ENCODE assay signal across 27 cellular contexts in genomic region chr3:191342391-191342790, GRCh38. TPM values are rescaled to one million over a fixed set of nuclear protein-coding genes. Genes with fewer than 3 reads are reported as not detected.
DNase-seq lines count a peak whose midpoint lies in the region; ATAC-seq, FAIRE-seq and TF ChIP-seq lines count a peak whose summit lies in the region.
"Had no signal": no experiment of that assay in that cellular context is flagged by ENCODE, and none has a peak within 500 bp of the region (broad histone marks: within the 10 kb centered on the region; RNA-seq: fewer than 3 reads in every experiment).

No MANE protein-coding gene starts in this region.

- H3K36me3 Mint-ChIP-seq in stimulated activated memory B cell treated with anti-CD40 and anti-IgM and Interleukin-4, amounts not matched to agents 10 μg/mL and 1 μg/mL and 100 μg/mL, for 72 hours = peaks cover 5% of the 10 kb centered on the region
- H3K36me3 Mint-ChIP-seq: activated naive CD8-positive, alpha-beta T cell had no signal

- DNase-seq in GM19239 (ENCODE audit: insufficient read length, low spot score) (no peak), PC-3 (peak; percentile 27), left lobe of liver (ENCODE audit: low spot score) (no peak), SKM-1 (lab: John Stamatoyannopoulos, UW; ENCODE audit: unreplicated experiment) (no peak), adrenal gland (no peak), SHP77 (lab: John Stamatoyannopoulos, UW) (no peak)
- DNase-seq: activated CD4-positive, alpha-beta T cell treated with anti-CD3 and anti-CD28 coated beads, Interleukin-2, amount 10 ng/mL, durations not matched to agents 7 days and 5 days; activated CD8-positive, alpha-beta memory T cell treated with anti-CD3 and anti-CD28 coated beads, Interleukin-2, amount 50 U/mL, for 4 hours; CD4-positive, alpha-beta T cell; effector memory CD4-positive, alpha-beta T cell; GDM1; HCEC 1CT; MV-4-11; PC-9; stimulated activated CD8-positive, alpha-beta memory T cell treated with anti-CD3 and anti-CD28 coated beads, Interleukin-4, amount 100 ng/mL, for 48 hours; substantia nigra; uterus had no signal

- TF ChIP-seq CTCF in PC-3 (conservative IDR thresholded peaks at IDR 0.05; ENCODE audit: low read depth, low read length) (no peak), adrenal gland (IDR thresholded peaks at IDR 0.05) (no peak)

- peaks cover 57% of the 10 kb centered on the region for H3K4me1 ChIP-seq in PC-3 (ENCODE audit: insufficient read depth, low read length)
- peaks cover 33 to 77% of the 10 kb centered on the region in 2 donors for H3K4me1 ChIP-seq in adrenal gland (replicated peaks in 1 of 2)

- no peaks in the 10 kb centered on the region for H3K9me3 Mint-ChIP-seq in stimulated activated memory B cell treated with anti-CD40 and anti-IgM and Interleukin-4, amounts not matched to agents 10 μg/mL and 1 μg/mL and 100 μg/mL, for 72 hours
- H3K9me3 Mint-ChIP-seq: activated CD4-positive, alpha-beta T cell treated with anti-CD3 and anti-CD28 coated beads, Interleukin-2, amount 10 ng/mL, durations not matched to agents 7 days and 5 days; activated T-helper 2 cell treated with anti-CD3 and anti-CD28 coated beads, Interferon-gamma antibody, Interleukin-2, Interleukin-4, amounts not matched to agents 10 μg/mL and 5 μg/mL and 100 μg/mL, durations not matched to agents 14 hours and 24 hours and 36 hours; CD4-positive, alpha-beta T cell; nephron; T-helper 1 cell treated with Interleukin-12 subunit alpha and Interleukin-12 subunit beta and Interleukin-4 antibody, amounts not matched to agents 30 μg/mL and 1 μg/mL, for 36 hours had no signal

- H2AFZ ChIP-seq in PC-3 (ENCODE audit: low read length) = no peak overlapping the region
- H2AFZ ChIP-seq: PC-9 had no signal

- intact Hi-C loops in PC-3 (cut with micrococcal nuclease) = no loop called here
- intact Hi-C loops in adrenal gland (cut with DNase I) = no loop called here

- H3F3A ChIP-seq in PC-3 (ENCODE audit: low read length, unreplicated experiment) = peaks cover 4% of the 10 kb centered on the region

- H3K27ac Mint-ChIP-seq in stimulated activated memory B cell treated with anti-CD40 and anti-IgM and Interleukin-4, amounts not matched to agents 10 μg/mL and 1 μg/mL and 100 μg/mL, for 72 hours = peak overlapping the region; percentile 91
- H3K27ac Mint-ChIP-seq: activated CD4-positive, alpha-beta T cell treated with anti-CD3 and anti-CD28 coated beads, Interleukin-2, amount 10 ng/mL, durations not matched to agents 7 days and 5 days; activated naive CD8-positive, alpha-beta T cell; activated T-helper 2 cell treated with anti-CD3 and anti-CD28 coated beads, Interferon-gamma antibody, Interleukin-2, Interleukin-4, amounts not matched to agents 10 μg/mL and 5 μg/mL and 100 μg/mL, durations not matched to agents 14 hours and 24 hours and 36 hours; CD4-positive, alpha-beta T cell; T-helper 1 cell treated with Interleukin-12 subunit alpha and Interleukin-12 subunit beta and Interleukin-4 antibody, amounts not matched to agents 30 μg/mL and 1 μg/mL, for 36 hours had no signal

- H3K27ac ChIP-seq in PC-3 (ENCODE audit: low read length) = peak overlapping the region; percentile 34
- H3K27ac ChIP-seq in adrenal gland = no peak overlapping the region
- H3K27ac ChIP-seq: esophagus muscularis mucosa, PC-9, SJSA1, uterus had no signal

- H3K4me3 Mint-ChIP-seq in stimulated activated memory B cell treated with anti-CD40 and anti-IgM and Interleukin-4, amounts not matched to agents 10 μg/mL and 1 μg/mL and 100 μg/mL, for 72 hours = peak overlapping the region; percentile 21
- H3K4me3 Mint-ChIP-seq: activated CD4-positive, alpha-beta T cell treated with anti-CD3 and anti-CD28 coated beads, Interleukin-2, amount 10 ng/mL, durations not matched to agents 7 days and 5 days; activated naive CD8-positive, alpha-beta T cell; CD4-positive, alpha-beta T cell; nephron; T-helper 1 cell treated with Interleukin-12 subunit alpha and Interleukin-12 subunit beta and Interleukin-4 antibody, amounts not matched to agents 30 μg/mL and 1 μg/mL, for 36 hours had no signal

- no peaks in the 10 kb centered on the region for H3K9me2 ChIP-seq in PC-3 (replicated peaks; ENCODE audit: low read length)

- peaks cover 12% of the 10 kb centered on the region; the same call in 1 of the 2 replicates for H4K20me1 ChIP-seq in PC-3 (ENCODE audit: low read length)

- BruUV-seq in PC-3 (replicated peaks; lab: Mats Ljungman, UMichigan) = no TSS peak

- no peaks in the 10 kb centered on the region for H3K27me3 ChIP-seq in PC-3 (ENCODE audit: low read length)
- H3K27me3 ChIP-seq in adrenal gland = no peaks in the 10 kb centered on the region
- H3K27me3 ChIP-seq: esophagus muscularis mucosa, SJSA1, uterus had no signal

- H3K4me2 ChIP-seq in PC-3 (ENCODE audit: low read length) = peak overlapping the region; percentile 18; the same call in 1 of the 2 replicates
- H3K4me2 ChIP-seq: PC-9 had no signal

- no peaks in the 10 kb centered on the region for H3K9me3 ChIP-seq in PC-3 (ENCODE audit: low read length)
- H3K9me3 ChIP-seq in adrenal gland (replicated peaks in 1 of 3) = no peaks in the 10 kb centered on the region
- H3K9me3 ChIP-seq: esophagus muscularis mucosa, SJSA1, uterus had no signal

- H3K27me3 Mint-ChIP-seq in stimulated activated memory B cell treated with anti-CD40 and anti-IgM and Interleukin-4, amounts not matched to agents 10 μg/mL and 1 μg/mL and 100 μg/mL, for 72 hours = no peaks in the 10 kb centered on the region
- H3K27me3 Mint-ChIP-seq: activated CD4-positive, alpha-beta T cell treated with anti-CD3 and anti-CD28 coated beads, Interleukin-2, amount 10 ng/mL, durations not matched to agents 7 days and 5 days; activated naive CD8-positive, alpha-beta T cell; CD4-positive, alpha-beta T cell had no signal

- H3K79me2 ChIP-seq in PC-3 (ENCODE audit: low read length) = peaks cover 98% of the 10 kb centered on the region

- H3K9ac ChIP-seq in PC-3 (ENCODE audit: low read length) = no peak overlapping the region

- CTCF ChIA-PET in PC-3 (lab: Charles Lee) = no interaction called here

- peaks cover 100% of the 10 kb centered on the region for H3K4me1 Mint-ChIP-seq in stimulated activated memory B cell treated with anti-CD40 and anti-IgM and Interleukin-4, amounts not matched to agents 10 μg/mL and 1 μg/mL and 100 μg/mL, for 72 hours

- H3K4me3 ChIP-seq in PC-3 (ENCODE audit: low read length) (no peak overlapping the region), adrenal gland (no peak overlapping the region)
- H3K4me3 ChIP-seq: esophagus muscularis mucosa, PC-9, SJSA1, uterus had no signal

- TF ChIP-seq POLR2A in adrenal gland (IDR thresholded peaks at IDR 0.05) = no peak

- peak; percentile 74 for FAIRE-seq in GM19239 (lab: Jason Lieb, UNC)
- FAIRE-seq: GM18507, keratinocyte had no signal

- no peaks in the 10 kb centered on the region for H3K36me3 ChIP-seq in PC-3 (ENCODE audit: low read depth, low read length)
- H3K36me3 ChIP-seq in adrenal gland (replicated peaks in 1 of 2) = no peaks in the 10 kb centered on the region
- H3K36me3 ChIP-seq: esophagus muscularis mucosa, SJSA1, uterus had no signal

- POLR2A ChIA-PET in PC-3 (lab: Charles Lee; ENCODE audit: unreplicated experiment) = interaction anchor here (0.7 kb wide), 1 partner anchor 415 kb away, joined by 3 read pairs; no protein-coding TSS in a partner anchor

- ATAC-seq in PC-3 = peak; percentile 50
- peak; percentile 54 for ATAC-seq in left lobe of liver
- ATAC-seq in stimulated activated memory B cell treated with anti-CD40 and anti-IgM and Interleukin-4, amounts not matched to agents 10 μg/mL and 1 μg/mL and 100 μg/mL, for 72 hours = no peak
- ATAC-seq: sciatic nerve had no signal

RNA-seq across cellular contexts. Expression of gene UTS2B, which starts 12.1 kb away (rescaled TPM):
- total RNA-seq in PC-3 (2014; rRNA removed) (1.2 TPM in 1 of 2 replicates, not detected in the other), left lobe of liver (0.15 TPM), adrenal gland (under 1 TPM in 4 of 8 donors, not detected in 4; 0.32 to 0.69 (median 0.55) TPM)
- polyA plus RNA-seq in adrenal gland = under 1 TPM in 2 of 3 donors, not detected in 1; 0.07 to 0.16 TPM
- total RNA-seq: CD4-positive, alpha-beta T cell had no signal
- polyA plus RNA-seq: keratinocyte had no signal

RNA-seq across cellular contexts. Expression of gene CCDC50, which starts 13.2 kb away (rescaled TPM):
- total RNA-seq in PC-3 (2014; rRNA removed) (68.4 and 80.9 TPM in 2 replicates), left lobe of liver (35.8 TPM), adrenal gland (10 to 100 TPM; 52.2 to 92.1 (median 71.6) TPM)
- 10 to 100 TPM; 18.3 to 47.2 (median 19.6) TPM for polyA plus RNA-seq in adrenal gland
